In the genomic region with DNA sequence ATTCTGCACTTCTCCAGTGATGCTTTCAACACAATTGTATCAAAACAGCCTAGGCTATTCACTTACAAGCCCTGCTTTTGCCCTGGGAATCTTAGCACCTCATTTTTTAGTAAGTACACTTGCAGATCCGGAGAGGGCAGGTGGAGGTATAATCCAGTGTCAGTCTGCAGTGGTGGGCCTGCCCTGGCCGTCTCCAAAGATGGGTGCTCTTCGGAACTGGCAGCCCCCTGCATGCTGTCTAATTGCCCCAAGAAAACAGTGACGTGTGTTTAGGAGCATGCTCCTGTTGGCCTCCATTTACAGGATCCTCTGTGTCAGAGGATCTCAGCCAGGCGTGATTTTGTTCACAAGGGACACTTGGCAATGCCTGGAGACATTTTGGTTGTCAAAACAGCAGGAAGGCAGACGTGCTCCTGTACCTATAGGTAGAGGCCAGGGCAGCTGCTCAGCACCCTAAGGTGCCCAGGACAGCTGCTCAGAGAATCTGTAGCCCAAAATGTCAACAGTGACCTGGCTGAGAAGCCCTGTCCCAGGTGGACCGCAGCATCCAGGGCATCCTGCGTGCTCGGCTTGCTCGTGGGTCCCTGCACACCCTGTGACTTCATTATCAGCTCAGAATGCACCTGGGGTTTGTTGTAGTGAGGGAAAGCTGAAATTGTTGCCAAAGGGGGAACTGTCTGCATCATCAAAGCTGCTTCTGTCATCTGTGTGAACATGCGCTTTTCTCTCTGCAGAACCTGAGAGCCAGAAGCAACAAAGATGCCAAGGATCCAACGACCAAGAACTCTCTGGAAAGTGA, we compare ENCODE assay signal across 28 cellular contexts.
DNase-seq lines count a peak whose midpoint lies in the region; ATAC-seq and TF ChIP-seq lines count a peak whose summit lies in the region.
"Had no signal": no experiment of that assay in that cellular context is flagged by ENCODE, and none has a peak within 500 bp of the region (broad histone marks: within the 10 kb centered on the region; RNA-seq: fewer than 3 reads in every experiment).

No MANE protein-coding gene starts in this region.

- TF ChIP-seq POLR2A in adrenal gland (IDR thresholded peaks at IDR 0.05), result no peak

- H3K4me1 ChIP-seq in OCI-LY1 (ENCODE audit: insufficient read depth, low read length, severe bottlenecking) (peaks cover 56% of the 10 kb centered on the region), adrenal gland (replicated peaks in 1 of 2) (no peaks in the 10 kb centered on the region)
- H3K4me1 ChIP-seq: esophagus muscularis mucosa, heart left ventricle, lower lobe of right lung, upper lobe of right lung had no signal

- no peak for ATAC-seq in activated CD8-positive, alpha-beta memory T cell treated with anti-CD3 and anti-CD28 coated beads, Interleukin-2, amount 10 ng/mL, durations not matched to agents 7 days and 5 days
- ATAC-seq in HG03045 (IDR thresholded peaks at IDR 0.05; ENCODE audit: unreplicated experiment), result no peak
- ATAC-seq: heart left ventricle, natural killer cell had no signal

- no peaks in the 10 kb centered on the region for H3K36me3 Mint-ChIP-seq in activated CD8-positive, alpha-beta memory T cell treated with anti-CD3 and anti-CD28 coated beads, Interleukin-2, amount 10 ng/mL, durations not matched to agents 7 days and 5 days
- H3K36me3 Mint-ChIP-seq: activated naive CD8-positive, alpha-beta T cell treated with anti-CD3 and anti-CD28 coated beads for 36 hours; natural killer cell had no signal

- CTCF ChIA-PET in activated CD8-positive, alpha-beta memory T cell treated with anti-CD3 and anti-CD28 coated beads, Interleukin-2, amount 10 ng/mL, durations not matched to agents 7 days and 5 days (lab: Charles Lee), result interaction anchor here (0.8 to 3.1 kb wide), 4 partner anchors 11 to 92 kb away, joined by 3 to 12 read pairs (median 7); no protein-coding TSS in a partner anchor

- H3K4me3 ChIP-seq in OCI-LY1 (ENCODE audit: low read depth, low read length, poor library complexity, severe bottlenecking) (no peak overlapping the region), dorsolateral prefrontal cortex (no peak overlapping the region), adrenal gland (no peak overlapping the region)
- H3K4me3 ChIP-seq: esophagus muscularis mucosa, heart left ventricle, lower lobe of right lung, upper lobe of right lung had no signal

- no peaks in the 10 kb centered on the region for H3K9me3 Mint-ChIP-seq in activated CD8-positive, alpha-beta memory T cell treated with anti-CD3 and anti-CD28 coated beads, Interleukin-2, amount 10 ng/mL, durations not matched to agents 7 days and 5 days (ENCODE audit: low read depth)
- H3K9me3 Mint-ChIP-seq: activated CD4-positive, alpha-beta memory T cell treated with anti-CD3 and anti-CD28 coated beads for 36 hours; activated naive CD8-positive, alpha-beta T cell treated with anti-CD3 and anti-CD28 coated beads for 36 hours; activated T-helper 2 cell treated with anti-CD3 and anti-CD28 coated beads, Interferon-gamma antibody, Interleukin-2, Interleukin-4, amounts not matched to agents 10 μg/mL and 5 μg/mL and 100 μg/mL, durations not matched to agents 14 hours and 24 hours and 36 hours; dendritic cell treated with granulocyte-macrophage colony-stimulating factor and Interleukin-4, amounts not matched to agents 40 ng/mL and 50 ng/mL, for 4 days; natural killer cell had no signal

- 74 to 95% (median 90%) methylated on average over 7 to 12 of the region's 12 CpGs for WGBS in adrenal gland, 4 donors

- no peaks in the 10 kb centered on the region for H3K79me2 ChIP-seq in OCI-LY1 (ENCODE audit: insufficient read depth, low read length)

- H3F3A ChIP-seq in OCI-LY1 (ENCODE audit: insufficient read depth, low read length), result peaks cover 7% of the 10 kb centered on the region; the same call in 1 of the 2 replicates

- H3K9ac ChIP-seq in OCI-LY1 (ENCODE audit: low read length), result peak overlapping the region; percentile 17; the same call in 1 of the 2 replicates
- H3K9ac ChIP-seq: KMS-11 had no signal

- H3K4me2 ChIP-seq in OCI-LY1 (ENCODE audit: low read length), result no peak overlapping the region
- H3K4me2 ChIP-seq: KMS-11 had no signal

- no peak for TF ChIP-seq CTCF in OCI-LY1 (IDR thresholded peaks at IDR 0.05; ENCODE audit: low read length)
- no peak for TF ChIP-seq CTCF in dorsolateral prefrontal cortex (IDR thresholded peaks at IDR 0.05 in 54 of 56, conservative IDR thresholded peaks at IDR 0.05 in 2 of 56; ENCODE audit: low read depth in 1 of 56, partially characterized antibody in 56 of 56)
- TF ChIP-seq CTCF in adrenal gland (IDR thresholded peaks at IDR 0.05), result no peak

- H3K27me3 ChIP-seq in OCI-LY1 (ENCODE audit: insufficient read depth, low read length) (no peaks in the 10 kb centered on the region), dorsolateral prefrontal cortex (no peaks in the 10 kb centered on the region), adrenal gland (no peaks in the 10 kb centered on the region)
- H3K27me3 ChIP-seq: esophagus muscularis mucosa, heart left ventricle, upper lobe of right lung had no signal

- peak overlapping the region; percentile 97 for H3K27ac ChIP-seq in OCI-LY1 (ENCODE audit: low read depth, low read length, poor library complexity, severe bottlenecking)
- peak overlapping the region in 35 of 59 donors; percentile 1 to 69 (median 43) for H3K27ac ChIP-seq in dorsolateral prefrontal cortex
- peak overlapping the region; percentile 30 for H3K27ac ChIP-seq in temporal lobe (ENCODE audit: low read depth, low read length)
- H3K27ac ChIP-seq in adrenal gland, result peak overlapping the region in 1 of 5 donors; percentile 14
- H3K27ac ChIP-seq: esophagus muscularis mucosa, heart left ventricle, KMS-11, lower lobe of right lung, upper lobe of right lung had no signal

- DNase-seq in activated CD8-positive, alpha-beta memory T cell treated with anti-CD3 and anti-CD28 coated beads, Interleukin-2, amount 10 ng/mL, durations not matched to agents 7 days and 5 days, result no peak
- DNase-seq in activated CD8-positive, alpha-beta memory T cell treated with anti-CD3 and anti-CD28 coated beads for 24 hours, result no peak
- DNase-seq in dorsolateral prefrontal cortex, result no peak
- DNase-seq in stimulated activated CD4-positive, alpha-beta T cell treated with anti-CD3 and anti-CD28 coated beads, Interleukin-4, amount 100 ng/mL, for 1 hour, result no peak
- DNase-seq in adrenal gland, result no peak
- DNase-seq: 8988T; activated CD4-positive, alpha-beta memory T cell treated with anti-CD3 and anti-CD28 coated beads for 36 hours; activated CD4-positive, CD25-positive, alpha-beta regulatory T cell treated with anti-CD3 and anti-CD28 coated beads, Interleukin-2, amount 50 U/mL, for 72 hours; activated CD8-positive, alpha-beta memory T cell treated with anti-CD3 and anti-CD28 coated beads, Interleukin-2, amount 50 U/mL, for 48 hours; activated naive CD8-positive, alpha-beta T cell treated with anti-CD3 and anti-CD28 coated beads for 36 hours; central memory CD4-positive, alpha-beta T cell; foreskin fibroblast; heart left ventricle; kidney glomerular epithelial cell; lower lobe of right lung; natural killer cell; NCI-H2029 treated with DMSO at 0.1 percent for 48 hours; NCI-H524 treated with DMSO at 0.1 percent for 48 hours; Right ventricle myocardium superior; stimulated activated CD4-positive, alpha-beta T cell treated with anti-CD3 and anti-CD28 coated beads, Interleukin-4, amount 100 ng/mL, for 4 hours; upper lobe of right lung had no signal

- peaks cover 29% of the 10 kb centered on the region for H3K4me1 Mint-ChIP-seq in activated CD8-positive, alpha-beta memory T cell treated with anti-CD3 and anti-CD28 coated beads, Interleukin-2, amount 10 ng/mL, durations not matched to agents 7 days and 5 days
- H3K4me1 Mint-ChIP-seq: activated naive CD8-positive, alpha-beta T cell treated with anti-CD3 and anti-CD28 coated beads for 36 hours had no signal

- H3K4me3 Mint-ChIP-seq in activated CD8-positive, alpha-beta memory T cell treated with anti-CD3 and anti-CD28 coated beads, Interleukin-2, amount 10 ng/mL, durations not matched to agents 7 days and 5 days, result no peak overlapping the region
- H3K4me3 Mint-ChIP-seq: activated CD4-positive, alpha-beta memory T cell treated with anti-CD3 and anti-CD28 coated beads for 36 hours; activated naive CD8-positive, alpha-beta T cell treated with anti-CD3 and anti-CD28 coated beads for 36 hours; dendritic cell treated with granulocyte-macrophage colony-stimulating factor and Interleukin-4, amounts not matched to agents 40 ng/mL and 50 ng/mL, for 4 days; natural killer cell had no signal

- no peak overlapping the region for H2AFZ ChIP-seq in OCI-LY1 (ENCODE audit: low read length)

- H3K36me3 ChIP-seq in OCI-LY1 (ENCODE audit: insufficient read depth, low read length) (peaks cover 74% of the 10 kb centered on the region), adrenal gland (replicated peaks in 1 of 2) (peaks cover 0 to 37% of the 10 kb centered on the region in 2 donors)

- H3K9me2 ChIP-seq in OCI-LY1 (ENCODE audit: low read depth, low read length), result no peaks in the 10 kb centered on the region

- intact Hi-C loops in dorsolateral prefrontal cortex (cut with DNase I) (no loop called here), adrenal gland (cut with DNase I) (no loop called here)

- H3K9me3 ChIP-seq in OCI-LY1 (ENCODE audit: low read length), result no peaks in the 10 kb centered on the region
- no peaks in the 10 kb centered on the region for H3K9me3 ChIP-seq in adrenal gland (replicated peaks in 1 of 3)
- H3K9me3 ChIP-seq: esophagus muscularis mucosa, heart left ventricle, lower lobe of right lung, upper lobe of right lung had no signal

- peak overlapping the region; percentile 22 for H3K27ac Mint-ChIP-seq in activated CD8-positive, alpha-beta memory T cell treated with anti-CD3 and anti-CD28 coated beads, Interleukin-2, amount 10 ng/mL, durations not matched to agents 7 days and 5 days
- H3K27ac Mint-ChIP-seq: activated naive CD8-positive, alpha-beta T cell treated with anti-CD3 and anti-CD28 coated beads for 36 hours; activated T-helper 2 cell treated with anti-CD3 and anti-CD28 coated beads, Interferon-gamma antibody, Interleukin-2, Interleukin-4, amounts not matched to agents 10 μg/mL and 5 μg/mL and 100 μg/mL, durations not matched to agents 14 hours and 24 hours and 36 hours; dendritic cell treated with granulocyte-macrophage colony-stimulating factor and Interleukin-4, amounts not matched to agents 40 ng/mL and 50 ng/mL, for 4 days; natural killer cell had no signal

- H4K20me1 ChIP-seq in OCI-LY1 (ENCODE audit: insufficient read depth, low read length), result no peaks in the 10 kb centered on the region

- no peaks in the 10 kb centered on the region for H3K27me3 Mint-ChIP-seq in activated CD8-positive, alpha-beta memory T cell treated with anti-CD3 and anti-CD28 coated beads, Interleukin-2, amount 10 ng/mL, durations not matched to agents 7 days and 5 days
- H3K27me3 Mint-ChIP-seq: activated CD4-positive, alpha-beta memory T cell treated with anti-CD3 and anti-CD28 coated beads for 36 hours; activated naive CD8-positive, alpha-beta T cell treated with anti-CD3 and anti-CD28 coated beads for 36 hours; dendritic cell treated with granulocyte-macrophage colony-stimulating factor and Interleukin-4, amounts not matched to agents 40 ng/mL and 50 ng/mL, for 4 days had no signal
